Comparison of ENCODE assay signal across 20 cellular contexts in the genomic region with DNA sequence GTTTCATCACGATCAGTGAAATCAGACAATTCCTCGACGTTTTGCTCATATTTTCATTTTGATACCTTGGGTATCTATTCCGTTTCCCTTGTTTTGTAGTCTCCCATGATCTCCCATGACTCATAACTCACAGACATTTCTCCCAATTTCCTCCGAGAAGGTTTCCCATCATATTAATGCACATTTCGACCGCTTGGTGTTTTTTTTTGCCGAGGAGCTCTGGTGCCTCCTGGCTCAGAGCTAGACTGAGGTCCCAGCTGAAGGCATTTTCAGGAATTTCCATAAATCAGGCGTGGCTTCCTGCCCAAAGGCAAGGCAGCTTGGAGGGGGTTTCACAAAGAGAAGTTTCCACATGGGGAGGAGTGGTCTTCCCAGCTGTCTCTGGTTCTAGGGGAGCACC.
"Had no signal": no experiment of that assay in that cellular context is flagged by ENCODE, and none has a peak within 500 bp of the region (broad histone marks: within the 10 kb centered on the region; RNA-seq: fewer than 3 reads in every experiment).

No MANE protein-coding gene starts in this region.

- H3K4me2 ChIP-seq: smooth muscle cell had no signal

- H3K36me3 ChIP-seq: adrenal gland, neutrophil had no signal

- H3K27ac ChIP-seq: adrenal gland, neutrophil, testis had no signal

- H3K27me3 ChIP-seq: adrenal gland, neutrophil, testis had no signal

- DNase-seq: activated B cell treated with CpG ODN at 0.5 μM for 24 hours; activated CD4-positive, alpha-beta T cell treated with anti-CD3 and anti-CD28 coated beads, Interleukin-2, amount 10 ng/mL, durations not matched to agents 24 days and 14 days; activated CD8-positive, alpha-beta memory T cell treated with anti-CD3 and anti-CD28 coated beads, Interleukin-2, amount 50 U/mL, for 4 hours; activated CD8-positive, alpha-beta T cell treated with anti-CD3 and anti-CD28 coated beads, Interleukin-2, amount 10 ng/mL, durations not matched to agents 7 days and 5 days; activated effector memory CD4-positive, alpha-beta T cell treated with anti-CD3 and anti-CD28 coated beads, Interleukin-2, amount 50 U/mL, for 16 hours; activated T-cell treated with anti-CD3 and anti-CD28 coated beads, Interleukin-2, amount 50 U/mL, for 48 hours; dermis blood vessel endothelial cell; effector memory CD8-positive, alpha-beta T cell; islet precursor cell; mammary epithelial cell; mucosa of descending colon; naive thymus-derived CD8-positive, alpha-beta T cell; right cardiac atrium; SW 1271; testis had no signal

- H3K9me3 ChIP-seq: adrenal gland, mucosa of descending colon, neutrophil, testis had no signal

- FAIRE-seq: TTC549 had no signal

- H3K4me1 ChIP-seq: testis had no signal

- ATAC-seq: activated CD8-positive, alpha-beta T cell treated with anti-CD3 and anti-CD28 coated beads, Interleukin-2, amount 10 ng/mL, durations not matched to agents 7 days and 5 days; effector memory CD8-positive, alpha-beta T cell; left lobe of liver; mucosa of descending colon; naive thymus-derived CD8-positive, alpha-beta T cell; right cardiac atrium had no signal

- H3K4me3 ChIP-seq: adrenal gland, mucosa of descending colon, smooth muscle cell, testis had no signal
